8 cellular contexts compared by ENCODE assay signal in the genomic region with DNA sequence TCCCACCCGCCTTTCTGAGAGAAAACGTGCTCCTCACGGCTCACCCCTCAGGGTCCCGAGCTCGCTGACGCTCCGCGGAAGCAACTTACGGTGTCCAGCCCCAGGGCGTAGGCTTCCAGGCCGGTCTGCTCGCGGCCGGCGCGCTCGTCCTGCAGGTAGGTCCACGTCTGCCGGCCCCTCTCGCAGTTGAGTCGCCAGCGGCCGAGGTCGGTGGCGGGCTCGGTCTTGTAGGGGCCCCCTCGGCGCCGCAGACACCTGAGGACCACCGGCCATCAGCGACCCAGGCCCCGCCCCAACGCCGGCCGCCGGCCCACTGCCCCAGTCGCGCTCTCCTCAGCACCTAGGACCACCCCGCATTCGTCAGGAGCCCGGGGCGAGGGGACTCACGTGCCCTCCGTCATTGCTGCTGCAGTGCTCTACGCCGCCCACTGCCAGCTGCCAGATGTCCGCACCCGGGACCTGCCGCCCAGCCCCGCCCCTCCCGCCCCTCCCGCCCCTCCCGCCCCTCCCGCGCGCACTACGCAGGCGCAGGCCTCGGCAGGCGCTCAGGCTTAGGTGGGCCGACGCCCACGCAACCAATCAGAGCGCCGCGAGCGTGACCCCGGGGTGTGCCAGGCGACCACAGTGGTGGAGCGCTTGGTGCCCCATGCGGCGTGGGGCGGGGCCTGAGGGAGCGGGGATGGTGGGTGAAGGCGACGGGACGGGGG. TPM values are rescaled to one million over a fixed set of nuclear protein-coding genes. Genes with fewer than 3 reads are reported as not detected.
DNase-seq lines count a peak whose midpoint lies in the region; ATAC-seq, FAIRE-seq and TF ChIP-seq lines count a peak whose summit lies in the region.

TSS of gene LSS (minus strand) at position 430 of the 707 bp plus-strand sequence. CDS start at position 401, 29 bp downstream.

- H3K4me3 Mint-ChIP-seq in activated T-cell treated with anti-CD3 and anti-CD28 coated beads, Interleukin-2, amount 50 U/mL, for 72 hours: peak within 1 kb of the TSS; percentile 91 to 93

- H3K36me3 Mint-ChIP-seq in activated T-cell treated with anti-CD3 and anti-CD28 coated beads, Interleukin-2, amount 50 U/mL, for 72 hours (ENCODE audit: insufficient read depth in 2 of 2): peaks cover 3 to 13% of the 10 kb centered on the region in 2 donors

- 1% methylated on average over 16 of the region's 77 CpGs for WGBS in esophagus muscularis mucosa

- peaks cover 52% of the 10 kb centered on the region for H3K4me1 Mint-ChIP-seq in activated T-cell treated with anti-CD3 and anti-CD28 coated beads, Interleukin-2, amount 50 U/mL, for 72 hours (ENCODE audit: low read depth)

- H2AFZ ChIP-seq in Karpas-422 (ENCODE audit: low read length): peak within 1 kb of the TSS; percentile 88

- peaks cover 84% of the 10 kb centered on the region for H3K79me2 ChIP-seq in Karpas-422 (ENCODE audit: low read length)

- H3K4me1 ChIP-seq in Karpas-422 (ENCODE audit: low read length) (peaks cover 38% of the 10 kb centered on the region), esophagus muscularis mucosa (peaks cover 25 to 50% (median 44%) of the 10 kb centered on the region in 4 donors), muscle layer of duodenum (ENCODE audit: control insufficient read depth in 1 of 2, insufficient read depth in 2 of 2, low read length in 2 of 2) (peaks cover 17 to 26% of the 10 kb centered on the region in 2 donors)

- peak within 1 kb of the TSS; percentile 85 for H3K27ac Mint-ChIP-seq in activated T-cell treated with anti-CD3 and anti-CD28 coated beads, Interleukin-2, amount 50 U/mL, for 72 hours

- H3K9me2 ChIP-seq in Karpas-422 (replicated peaks; ENCODE audit: insufficient read depth, low read length): no peaks in the 10 kb centered on the region

- no peaks in the 10 kb centered on the region for H3K27me3 ChIP-seq in Karpas-422 (ENCODE audit: low read length)
- H3K27me3 ChIP-seq in esophagus muscularis mucosa: no peaks in the 10 kb centered on the region
- H3K27me3 ChIP-seq in muscle layer of duodenum (ENCODE audit: low read depth, low read length): no peaks in the 10 kb centered on the region

- no peak for TF ChIP-seq EP300 in esophagus muscularis mucosa (IDR thresholded peaks at IDR 0.05)

- H4K20me1 ChIP-seq in Karpas-422 (ENCODE audit: insufficient read depth, low read depth, low read length): no peaks in the 10 kb centered on the region; the same call in 1 of the 2 replicates

- peaks cover 0 to 3% of the 10 kb centered on the region in 2 donors for H3K9me3 Mint-ChIP-seq in activated T-cell treated with anti-CD3 and anti-CD28 coated beads, Interleukin-2, amount 50 U/mL, for 72 hours

- peak within 1 kb of the TSS; percentile 75 for H3K4me3 ChIP-seq in Karpas-422 (ENCODE audit: low read length)
- H3K4me3 ChIP-seq in esophagus muscularis mucosa: peak within 1 kb of the TSS; percentile 78 to 96 (median 88)
- H3K4me3 ChIP-seq in muscle layer of duodenum (ENCODE audit: low read depth in 1 of 2, low read length in 2 of 2): peak within 1 kb of the TSS; percentile 78 to 97

- no peak for TF ChIP-seq CTCF in esophagus muscularis mucosa (IDR thresholded peaks at IDR 0.05)

- H3K36me3 ChIP-seq in Karpas-422 (ENCODE audit: insufficient read depth, low read length): peaks cover 38% of the 10 kb centered on the region
- H3K36me3 ChIP-seq in esophagus muscularis mucosa: peaks cover 0 to 9% (median 5%) of the 10 kb centered on the region in 4 donors
- H3K36me3 ChIP-seq in muscle layer of duodenum (ENCODE audit: control insufficient read depth in 1 of 2, insufficient read depth in 2 of 2, low read length in 2 of 2): peaks cover 0 to 5% of the 10 kb centered on the region in 2 donors

- FAIRE-seq in RCC 7860 (lab: Jason Lieb, UNC): no peak

- H3K4me2 ChIP-seq in Karpas-422 (ENCODE audit: low read depth, low read length, poor library complexity, severe bottlenecking): peak within 1 kb of the TSS; percentile 91

- peak; percentile 50 for TF ChIP-seq POLR2A in esophagus muscularis mucosa (IDR thresholded peaks at IDR 0.05; ENCODE audit: low read depth)

- intact Hi-C loops in esophagus muscularis mucosa (cut with DNase I): loop anchor here (2.0 to 5.0 kb wide), 3 partner anchors 41 to 258 kb away; partner anchors contain the start of gene PCNT

- peak; percentile 78 for ATAC-seq in GM21825 (IDR thresholded peaks at IDR 0.05; ENCODE audit: unreplicated experiment)
- peak; percentile 90 to 92 for ATAC-seq in activated T-cell treated with anti-CD3 and anti-CD28 coated beads, Interleukin-2, amount 50 U/mL, for 72 hours (replicated peaks in 1 of 2)

- H3K27ac ChIP-seq in Karpas-422 (ENCODE audit: low read length): peak within 1 kb of the TSS; percentile 76
- H3K27ac ChIP-seq in esophagus muscularis mucosa (replicated peaks in 1 of 4): peak within 1 kb of the TSS; percentile 88 to 90 (median 89)
- no peak within 1 kb of the TSS for H3K27ac ChIP-seq in muscle layer of duodenum (ENCODE audit: low read length)

- H3K27me3 Mint-ChIP-seq in activated T-cell treated with anti-CD3 and anti-CD28 coated beads, Interleukin-2, amount 50 U/mL, for 72 hours (ENCODE audit: low read depth): no peaks in the 10 kb centered on the region

- H3K9ac ChIP-seq in Karpas-422 (ENCODE audit: low read length): peak within 1 kb of the TSS; percentile 96

- DNase-seq in DMS53 treated with DMSO at 0.1 percent for 48 hours (lab: John Stamatoyannopoulos, UW; ENCODE audit: unreplicated experiment) (peak; percentile 72), Karpas-422 (peak; percentile 99), RCC 7860 (ENCODE audit: low spot score) (peak; percentile 91), esophagus muscularis mucosa (ENCODE audit: extremely low spot score) (peak; percentile 98)
- peak; percentile 98 for DNase-seq in activated T-cell treated with anti-CD3 and anti-CD28 coated beads, Interleukin-2, amount 50 U/mL, for 72 hours
- peak; percentile 92 for DNase-seq in stimulated activated CD8-positive, alpha-beta memory T cell treated with anti-CD3 and anti-CD28 coated beads, Interleukin-7, amount 100 ng/mL, for 24 hours (ENCODE audit: low read depth)

- H3K9me3 ChIP-seq in Karpas-422 (ENCODE audit: low read length) (no peaks in the 10 kb centered on the region), esophagus muscularis mucosa (no peaks in the 10 kb centered on the region), muscle layer of duodenum (ENCODE audit: control insufficient read depth in 1 of 2, low read length in 2 of 2) (no peaks in the 10 kb centered on the region)

RNA-seq across cellular contexts. Expression of gene LSS, which starts in this region (rescaled TPM):
- 40.3 and 62.0 TPM in 2 replicates for total RNA-seq in Karpas-422 (2014; rRNA removed; shearing (Covaris generic); ENCODE audit: low replicate concordance)
- 10 to 100 TPM; 18.9 to 22.4 TPM for total RNA-seq in activated T-cell treated with anti-CD3 and anti-CD28 coated beads, Interleukin-2, amount 50 U/mL, for 72 hours
- total RNA-seq in esophagus muscularis mucosa: 10 to 100 TPM; 45.3 to 66.3 (median 53.1) TPM
